18 cellular contexts compared by ENCODE assay signal in the genomic region with DNA sequence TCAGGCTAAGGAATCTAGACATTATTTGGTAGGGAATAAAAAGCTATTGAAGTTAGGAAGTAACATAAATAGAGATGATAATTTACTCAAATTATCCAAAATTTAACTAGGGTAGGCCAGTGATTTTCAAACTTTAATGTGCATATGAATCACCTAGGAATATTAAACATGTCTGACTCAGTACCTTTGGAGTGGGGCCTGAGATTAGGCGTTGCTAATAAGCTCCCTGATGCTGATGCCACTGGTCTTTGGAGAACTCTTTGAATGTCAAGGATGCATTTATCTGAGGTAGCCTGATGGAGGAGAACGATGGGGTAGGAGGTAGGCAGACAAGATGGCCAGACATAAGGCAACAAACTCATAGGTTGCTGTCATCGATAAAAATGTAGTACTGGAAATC.
"Had no signal": no experiment of that assay in that cellular context is flagged by ENCODE, and none has a peak within 500 bp of the region (broad histone marks: within the 10 kb centered on the region; RNA-seq: fewer than 3 reads in every experiment).

No MANE protein-coding gene starts in this region.

- H3K27ac ChIP-seq: body of pancreas, psoas muscle, right lobe of liver, VCaP had no signal

- DNase-seq: activated CD4-positive, alpha-beta T cell treated with anti-CD3 and anti-CD28 coated beads for 36 hours; activated CD8-positive, alpha-beta memory T cell treated with anti-CD3 and anti-CD28 coated beads, Interleukin-2, amount 50 U/mL, for 4 hours; activated CD8-positive, alpha-beta T cell treated with anti-CD3 and anti-CD28 coated beads for 36 hours; activated naive CD4-positive, alpha-beta T cell; activated T-cell treated with anti-CD3 and anti-CD28 coated beads, Interleukin-2, amount 50 U/mL, for 72 hours; body of pancreas; glutamatergic neuron; left colon; mucosa of descending colon; natural killer cell; psoas muscle; right lobe of liver; stimulated activated CD4-positive, alpha-beta T cell treated with anti-CD3 and anti-CD28 coated beads, Interleukin-2, amount 100 ng/mL, for 24 hours; stimulated activated naive CD4-positive, alpha-beta T cell; T-helper 9 cell had no signal

- H3K9me3 Mint-ChIP-seq: activated CD8-positive, alpha-beta T cell treated with anti-CD3 and anti-CD28 coated beads for 36 hours; activated T-cell treated with anti-CD3 and anti-CD28 coated beads, Interleukin-2, amount 50 U/mL, for 72 hours; natural killer cell; type B pancreatic cell had no signal

- H3K36me3 ChIP-seq: right lobe of liver had no signal

- H3K4me3 ChIP-seq: body of pancreas, mucosa of descending colon, psoas muscle, right lobe of liver had no signal

- H3K27ac Mint-ChIP-seq: activated CD4-positive, alpha-beta T cell treated with anti-CD3 and anti-CD28 coated beads for 36 hours; activated CD8-positive, alpha-beta T cell treated with anti-CD3 and anti-CD28 coated beads for 36 hours; activated T-cell treated with anti-CD3 and anti-CD28 coated beads, Interleukin-2, amount 50 U/mL, for 72 hours; type B pancreatic cell had no signal

- ATAC-seq: activated CD4-positive, alpha-beta T cell treated with anti-CD3 and anti-CD28 coated beads for 36 hours; activated CD8-positive, alpha-beta T cell treated with anti-CD3 and anti-CD28 coated beads for 36 hours; activated T-cell treated with anti-CD3 and anti-CD28 coated beads, Interleukin-2, amount 50 U/mL, for 72 hours; body of pancreas; left colon; mucosa of descending colon; psoas muscle; right lobe of liver had no signal

- FAIRE-seq: endometrium had no signal

- H3K27me3 ChIP-seq: body of pancreas, right lobe of liver had no signal

- H3K4me3 Mint-ChIP-seq: activated CD4-positive, alpha-beta T cell treated with anti-CD3 and anti-CD28 coated beads for 36 hours; activated CD8-positive, alpha-beta T cell treated with anti-CD3 and anti-CD28 coated beads for 36 hours; activated T-cell treated with anti-CD3 and anti-CD28 coated beads, Interleukin-2, amount 50 U/mL, for 72 hours; type B pancreatic cell had no signal

- H3K27me3 Mint-ChIP-seq: activated CD8-positive, alpha-beta T cell treated with anti-CD3 and anti-CD28 coated beads for 36 hours; type B pancreatic cell had no signal

- H3K4me1 ChIP-seq: body of pancreas, psoas muscle had no signal

- H3K4me1 Mint-ChIP-seq: activated CD4-positive, alpha-beta T cell treated with anti-CD3 and anti-CD28 coated beads for 36 hours had no signal

- H3K9me3 ChIP-seq: body of pancreas, mucosa of descending colon, psoas muscle, right lobe of liver had no signal

- H3K36me3 Mint-ChIP-seq: natural killer cell had no signal
